In the genomic region with DNA sequence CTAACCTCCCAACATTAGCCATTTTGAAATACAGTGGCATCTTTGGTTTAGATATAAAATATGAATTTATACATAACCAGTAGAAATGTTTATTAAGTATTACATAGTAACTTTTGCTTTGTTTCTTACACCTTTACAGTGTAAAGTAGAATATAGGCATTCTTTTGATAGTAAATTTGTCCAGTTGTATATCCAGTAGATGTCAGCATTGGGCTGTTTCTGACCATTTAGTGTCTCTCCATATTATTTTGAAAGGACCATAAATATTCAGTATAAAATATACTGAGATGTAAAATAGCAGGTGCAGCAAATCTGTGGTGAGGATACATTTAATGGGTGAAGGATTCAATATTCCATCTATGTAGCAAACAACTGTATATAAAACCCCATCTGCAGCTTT, we compare ENCODE assay signal across 9 cellular contexts.
A peak's percentile ranks its signal among the peaks of the same experiment; 100 is the strongest.
DNase-seq lines count a peak whose midpoint lies in the region; ATAC-seq, FAIRE-seq and TF ChIP-seq lines count a peak whose summit lies in the region.
"Had no signal": no experiment of that assay in that cellular context is flagged by ENCODE, and none has a peak within 500 bp of the region (broad histone marks: within the 10 kb centered on the region; RNA-seq: fewer than 3 reads in every experiment).

No MANE protein-coding gene starts in this region.

- POLR2A ChIA-PET in HepG2 (lab: Yijun Ruan, JAX) = no interaction called here

- H3K4me1 ChIP-seq in HepG2 (ENCODE audit: insufficient read depth, low read length) (no peaks in the 10 kb centered on the region), right lobe of liver (no peaks in the 10 kb centered on the region)

- H3K4me3 ChIP-seq in HepG2 (replicated peaks in 1 of 3; ENCODE audit: insufficient read depth in 1 of 3, low read depth in 2 of 3, low read length in 3 of 3) (no peak overlapping the region), right lobe of liver (no peak overlapping the region)

- no peak for DNase-seq in HepG2 (ENCODE audit: low spot score)
- no peak for DNase-seq in right lobe of liver
- peak; percentile 23 for DNase-seq in RKO (ENCODE audit: low spot score)
- DNase-seq in frontal cortex (ENCODE audit: low spot score in 2 of 2) = peak in 1 of 2 donors; percentile 7
- peak; percentile 3 for DNase-seq in urothelium cell line (ENCODE audit: low spot score)
- DNase-seq in GDM1 (lab: John Stamatoyannopoulos, UW) = no peak
- DNase-seq in activated T-cell treated with anti-CD3 and anti-CD28 coated beads, Interleukin-2, amount 50 U/mL, for 48 hours = no peak
- DNase-seq in left lobe of liver (ENCODE audit: low spot score) = no peak
- DNase-seq: activated naive CD4-positive, alpha-beta T cell treated with anti-CD3 and anti-CD28 coated beads, Interleukin-2, amount 50 U/mL, for 16 hours had no signal

- FAIRE-seq in HepG2 (lab: Jason Lieb, UNC) (no peak), frontal cortex (lab: Jason Lieb, UNC) (peak; percentile 69), urothelium cell line (lab: Jason Lieb, UNC) (no peak)

- no peak for TF ChIP-seq EP300 in HepG2 (IDR thresholded peaks at IDR 0.05; ENCODE audit: low read depth in 2 of 2, low read length in 2 of 2)
- TF ChIP-seq EP300 in HepG2 (CRISPR knock-in tag; IDR thresholded peaks at IDR 0.05; ENCODE audit: borderline replicate concordance) = no peak

- no peak overlapping the region for H3K9ac ChIP-seq in HepG2 (ENCODE audit: insufficient read depth, low read depth, low read length)

- TF ChIP-seq POLR2A in HepG2 (IDR thresholded peaks at IDR 0.05; ENCODE audit: insufficient read depth in 1 of 2, low read depth in 2 of 2, low read length in 2 of 2) (no peak), right lobe of liver (IDR thresholded peaks at IDR 0.05) (no peak)

- no peak for ATAC-seq in HepG2
- ATAC-seq in right lobe of liver = no peak
- no peak for ATAC-seq in left lobe of liver

- in situ Hi-C loops in HepG2 (cut with HindIII; ENCODE audit: extremely low pct_ligation_motif_present, low pct_unique_long_range_greater_than_20kb) = no loop called here

- H3K9me3 ChIP-seq in HepG2 (ENCODE audit: low read length) (peaks cover 19% of the 10 kb centered on the region), right lobe of liver (no peaks in the 10 kb centered on the region)

- no peak overlapping the region for H3K4me2 ChIP-seq in HepG2 (ENCODE audit: low read depth, low read length)

- H3K27ac ChIP-seq in HepG2 (ENCODE audit: extremely low read length, insufficient read depth, low read length) = no peak overlapping the region
- no peak overlapping the region for H3K27ac ChIP-seq in right lobe of liver

- H3K27me3 ChIP-seq in HepG2 (ENCODE audit: control insufficient read depth in 1 of 2, insufficient read depth in 2 of 2, low read length in 2 of 2) (no peaks in the 10 kb centered on the region), right lobe of liver (no peaks in the 10 kb centered on the region)

- no peaks in the 10 kb centered on the region for H3K36me3 ChIP-seq in HepG2 (replicated peaks in 1 of 2; ENCODE audit: control insufficient read depth in 1 of 2, insufficient read depth in 2 of 2, low read length in 2 of 2)
- H3K36me3 ChIP-seq in right lobe of liver = no peaks in the 10 kb centered on the region

- no peak for TF ChIP-seq RAD21 in HepG2 (CRISPR knock-in tag; IDR thresholded peaks at IDR 0.05)

- BruUV-seq in HepG2 (replicated peaks; lab: Mats Ljungman, UMichigan) = no TSS peak

- CTCF ChIA-PET in HepG2 (lab: Yijun Ruan, JAX; ENCODE audit: low intra/inter-chr PET ratio, low total read pairs) = no interaction called here

- intact Hi-C loops in HepG2 (cut with micrococcal nuclease; ENCODE audit: unreplicated experiment) (loop anchor here (5.0 kb wide), 2 partner anchors 326 to 841 kb away; no protein-coding TSS in a partner anchor), right lobe of liver (cut with DNase I) (no loop called here)

- TF ChIP-seq CTCF in HepG2 (CRISPR knock-in tag; IDR thresholded peaks at IDR 0.05) = no peak
- peak in 1 of 4 donors; percentile 19 for TF ChIP-seq CTCF in right lobe of liver (IDR thresholded peaks at IDR 0.05)

- H2AFZ ChIP-seq in HepG2 (ENCODE audit: low read length) = no peak overlapping the region

- no peaks in the 10 kb centered on the region for H3K79me2 ChIP-seq in HepG2 (ENCODE audit: insufficient read depth, low read length)

- H4K20me1 ChIP-seq in HepG2 (ENCODE audit: insufficient read depth, low read length) = no peaks in the 10 kb centered on the region

TF ChIP-seq in HepG2, 621 proteins besides CTCF, POLR2A, EP300 and RAD21:
- TF ChIP-seq, protein P1, sequence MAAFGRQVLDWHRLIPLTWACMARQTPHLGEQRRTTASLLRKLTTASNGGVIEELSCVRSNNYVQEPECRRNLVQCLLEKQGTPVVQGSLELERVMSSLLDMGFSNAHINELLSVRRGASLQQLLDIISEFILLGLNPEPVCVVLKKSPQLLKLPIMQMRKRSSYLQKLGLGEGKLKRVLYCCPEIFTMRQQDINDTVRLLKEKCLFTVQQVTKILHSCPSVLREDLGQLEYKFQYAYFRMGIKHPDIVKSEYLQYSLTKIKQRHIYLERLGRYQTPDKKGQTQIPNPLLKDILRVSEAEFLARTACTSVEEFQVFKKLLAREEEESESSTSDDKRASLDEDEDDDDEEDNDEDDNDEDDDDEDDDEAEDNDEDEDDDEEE (CRISPR knock-in tag; IDR thresholded peaks at IDR 0.05) = no peak
- TF ChIP-seq STAG1 (CRISPR knock-in tag; IDR thresholded peaks at IDR 0.05) (peak; percentile 37; the same call in 1 of the 2 replicates), EEA1 (CRISPR knock-in tag; IDR thresholded peaks at IDR 0.05; ENCODE audit: borderline replicate concordance) (no peak), HNRNPL (IDR thresholded peaks at IDR 0.05; ENCODE audit: low read depth, low read length) (no peak), AKAP8 (CRISPR knock-in tag; IDR thresholded peaks at IDR 0.05) (no peak)
- TF ChIP-seq, protein P2, sequence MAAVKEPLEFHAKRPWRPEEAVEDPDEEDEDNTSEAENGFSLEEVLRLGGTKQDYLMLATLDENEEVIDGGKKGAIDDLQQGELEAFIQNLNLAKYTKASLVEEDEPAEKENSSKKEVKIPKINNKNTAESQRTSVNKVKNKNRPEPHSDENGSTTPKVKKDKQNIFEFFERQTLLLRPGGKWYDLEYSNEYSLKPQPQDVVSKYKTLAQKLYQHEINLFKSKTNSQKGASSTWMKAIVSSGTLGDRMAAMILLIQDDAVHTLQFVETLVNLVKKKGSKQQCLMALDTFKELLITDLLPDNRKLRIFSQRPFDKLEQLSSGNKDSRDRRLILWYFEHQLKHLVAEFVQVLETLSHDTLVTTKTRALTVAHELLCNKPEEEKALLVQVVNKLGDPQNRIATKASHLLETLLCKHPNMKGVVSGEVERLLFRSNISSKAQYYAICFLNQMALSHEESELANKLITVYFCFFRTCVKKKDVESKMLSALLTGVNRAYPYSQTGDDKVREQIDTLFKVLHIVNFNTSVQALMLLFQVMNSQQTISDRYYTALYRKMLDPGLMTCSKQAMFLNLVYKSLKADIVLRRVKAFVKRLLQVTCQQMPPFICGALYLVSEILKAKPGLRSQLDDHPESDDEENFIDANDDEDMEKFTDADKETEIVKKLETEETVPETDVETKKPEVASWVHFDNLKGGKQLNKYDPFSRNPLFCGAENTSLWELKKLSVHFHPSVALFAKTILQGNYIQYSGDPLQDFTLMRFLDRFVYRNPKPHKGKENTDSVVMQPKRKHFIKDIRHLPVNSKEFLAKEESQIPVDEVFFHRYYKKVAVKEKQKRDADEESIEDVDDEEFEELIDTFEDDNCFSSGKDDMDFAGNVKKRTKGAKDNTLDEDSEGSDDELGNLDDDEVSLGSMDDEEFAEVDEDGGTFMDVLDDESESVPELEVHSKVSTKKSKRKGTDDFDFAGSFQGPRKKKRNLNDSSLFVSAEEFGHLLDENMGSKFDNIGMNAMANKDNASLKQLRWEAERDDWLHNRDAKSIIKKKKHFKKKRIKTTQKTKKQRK (IDR thresholded peaks at IDR 0.05; ENCODE audit: low read length) = no peak

Comparison
In these comparisons a context has a peak if more than half of its experiments do, and no peak if none do; other contexts are left out.
1. DNase-seq: peak in RKO (single experiment) and urothelium cell line (single experiment); none in HepG2 (single experiment), right lobe of liver (0 of 3), GDM1 (single experiment), activated T-cell treated with anti-CD3 and anti-CD28 coated beads, Interleukin-2, amount 50 U/mL, for 48 hours (0 of 2) and left lobe of liver (single experiment).